Comparison of ENCODE assay signal across 23 cellular contexts in genomic region chr4:187436251-187436650, GRCh38.
"Had no signal": no experiment of that assay in that cellular context is flagged by ENCODE, and none has a peak within 500 bp of the region (broad histone marks: within the 10 kb centered on the region; RNA-seq: fewer than 3 reads in every experiment).

No MANE protein-coding gene starts in this region.

- H3K27me3 ChIP-seq: Peyer's patch, SJSA1 had no signal

- DNase-seq: activated CD4-positive, alpha-beta T cell treated with anti-CD3 and anti-CD28 coated beads for 48 hours; activated CD4-positive, alpha-beta T cell treated with anti-CD3 and anti-CD28 coated beads, Interleukin-2, amount 50 U/mL, for 48 hours; activated CD4-positive, CD25-positive, alpha-beta regulatory T cell treated with anti-CD3 and anti-CD28 coated beads, Interleukin-2, amount 50 U/mL, for 72 hours; activated CD8-positive, alpha-beta memory T cell treated with anti-CD3 and anti-CD28 coated beads, Interleukin-2, amount 10 ng/mL, durations not matched to agents 7 days and 5 days; activated effector memory CD4-positive, alpha-beta T cell treated with anti-CD3 and anti-CD28 coated beads, Interleukin-2, amount 50 U/mL, for 16 hours; activated naive CD4-positive, alpha-beta T cell treated with anti-CD3 and anti-CD28 coated beads for 36 hours; activated T-cell treated with anti-CD3 and anti-CD28 coated beads, Interleukin-2, amount 50 U/mL, for 4 hours; IMR-90; Kasumi-1; KBM-7; NCI-H146; NCI-H187 treated with DMSO at 0.1 percent for 48 hours; NCI-H2171; NCI-H2227 treated with DMSO at 0.1 percent for 48 hours; NCI-H446 treated with DMSO at 0.1 percent for 48 hours; NCI-H524 treated with DMSO at 0.1 percent for 48 hours; NK-92 treated with Interleukin-12 subunit alpha and Interleukin-12 subunit beta, amount 100 ng/mL, for 24 hours; Peyer's patch; Right ventricle myocardium superior; T-helper 17 cell; T-helper 9 cell had no signal

- H3K27ac ChIP-seq: Peyer's patch, RWPE1, SJSA1 had no signal

- H3K4me1 ChIP-seq: Peyer's patch, SJSA1 had no signal

- H3K9me3 ChIP-seq: Peyer's patch, SJSA1 had no signal

- H3K36me3 ChIP-seq: Peyer's patch, SJSA1 had no signal

- H3K4me3 ChIP-seq: Peyer's patch, SJSA1 had no signal
